Comparison of ENCODE assay signal across 8 cellular contexts in genomic region chr10:988667-989545, GRCh38. TPM values are rescaled to one million over a fixed set of nuclear protein-coding genes. Genes with fewer than 3 reads are reported as not detected.
DNase-seq lines count a peak whose midpoint lies in the region; ATAC-seq and TF ChIP-seq lines count a peak whose summit lies in the region.

No MANE protein-coding gene starts in this region.

- H3K9me3 ChIP-seq in Loucy (ENCODE audit: insufficient read depth, low read depth, low read length) (no peaks in the 10 kb centered on the region), upper lobe of left lung (no peaks in the 10 kb centered on the region)

- peak overlapping the region; percentile 100 for H3K4me3 ChIP-seq in Loucy (ENCODE audit: low read length, poor library complexity, severe bottlenecking)
- peak overlapping the region; percentile 68 to 86 (median 73) for H3K4me3 ChIP-seq in upper lobe of left lung

- peaks cover 27% of the 10 kb centered on the region for H4K20me1 ChIP-seq in Loucy (ENCODE audit: insufficient read depth, low read length, poor library complexity, severe bottlenecking)

- H3K4me2 ChIP-seq in Loucy (ENCODE audit: low read depth, low read length, poor library complexity, severe bottlenecking), result peak overlapping the region; percentile 82

- H3K36me3 Mint-ChIP-seq in chondrocyte (ENCODE audit: low read depth) (peaks cover 4% of the 10 kb centered on the region), mesothelial cell of epicardium (peaks cover 18% of the 10 kb centered on the region)

- H3K4me1 Mint-ChIP-seq in chondrocyte (ENCODE audit: low read depth), result peaks cover 38% of the 10 kb centered on the region
- peaks cover 24% of the 10 kb centered on the region for H3K4me1 Mint-ChIP-seq in mesothelial cell of epicardium

- H3K4me3 Mint-ChIP-seq in chondrocyte (ENCODE audit: unreplicated experiment), result peak overlapping the region; percentile 88
- peak overlapping the region; percentile 92 for H3K4me3 Mint-ChIP-seq in mesothelial cell of epicardium

- no peak for TF ChIP-seq POLR2A in upper lobe of left lung (IDR thresholded peaks at IDR 0.05)

- H3K9me3 Mint-ChIP-seq in chondrocyte (ENCODE audit: low read depth) (no peaks in the 10 kb centered on the region), mesothelial cell of epicardium (no peaks in the 10 kb centered on the region)

- TF ChIP-seq CTCF in Loucy (conservative IDR thresholded peaks at IDR 0.05; ENCODE audit: low read length) (no peak), chondrocyte (IDR thresholded peaks at IDR 0.05) (no peak), mesothelial cell of epicardium (IDR thresholded peaks at IDR 0.05; ENCODE audit: unreplicated experiment) (no peak), upper lobe of left lung (IDR thresholded peaks at IDR 0.05) (no peak)

- H3K27ac Mint-ChIP-seq in chondrocyte (ENCODE audit: unreplicated experiment) (peak overlapping the region; percentile 96), mesothelial cell of epicardium (peak overlapping the region; percentile 97)

- peaks cover 32% of the 10 kb centered on the region for H3K4me1 ChIP-seq in Loucy (ENCODE audit: insufficient read depth, low read length, poor library complexity, severe bottlenecking)
- H3K4me1 ChIP-seq in upper lobe of left lung, result peaks cover 20 to 36% (median 23%) of the 10 kb centered on the region in 4 donors

- 27 to 33% methylated on average over 39 to 42 of the region's 42 CpGs for WGBS in upper lobe of left lung, 2 donors

- H3K36me3 ChIP-seq in Loucy (ENCODE audit: insufficient read depth, low read length) (peaks cover 15% of the 10 kb centered on the region; the same call in 1 of the 2 replicates), upper lobe of left lung (peaks cover 3 to 16% (median 9%) of the 10 kb centered on the region in 4 donors)

- H2AFZ ChIP-seq in Loucy (ENCODE audit: low read length), result peak overlapping the region; percentile 75

- H3K9me2 ChIP-seq in Loucy (replicated peaks; ENCODE audit: low read depth, low read length), result no peaks in the 10 kb centered on the region

- peaks cover 54% of the 10 kb centered on the region for H3K79me2 ChIP-seq in Loucy (ENCODE audit: insufficient read depth, low read length)

- H3K27me3 ChIP-seq in Loucy (ENCODE audit: insufficient read depth, low read length, poor library complexity, severe bottlenecking), result peaks cover 4% of the 10 kb centered on the region
- no peaks in the 10 kb centered on the region for H3K27me3 ChIP-seq in upper lobe of left lung

- no peak for TF ChIP-seq EP300 in upper lobe of left lung (IDR thresholded peaks at IDR 0.05)

- H3K27me3 Mint-ChIP-seq in chondrocyte (ENCODE audit: low read depth) (no peaks in the 10 kb centered on the region), mesothelial cell of epicardium (ENCODE audit: low read depth) (no peaks in the 10 kb centered on the region)

- ATAC-seq in Right ventricle myocardium inferior, result no peak
- no peak for ATAC-seq in Right ventricle myocardium superior (ENCODE audit: poor library complexity)
- no peak for ATAC-seq in upper lobe of left lung (ENCODE audit: low FRiP score in 2 of 2)

- DNase-seq in Right ventricle myocardium inferior (ENCODE audit: missing footprints) (peak; percentile 71), Right ventricle myocardium superior (no peak), chondrocyte (ENCODE audit: low spot score) (no peak), mesothelial cell of epicardium (ENCODE audit: low spot score in 2 of 2, unreplicated experiment in 2 of 2) (no peak), upper lobe of left lung (no peak), GOT3 (lab: John Stamatoyannopoulos, UW) (no peak), AG20443 (ENCODE audit: low spot score) (no peak)

- peak overlapping the region; percentile 94 for H3K9ac ChIP-seq in Loucy (ENCODE audit: low read depth, low read length, poor library complexity, severe bottlenecking)

- intact Hi-C loops in Right ventricle myocardium inferior (cut with DNase I) (loop anchor here (2.0 to 10.0 kb wide), 4 partner anchors 58 to 174 kb away; partner anchors contain the start of genes IDI1 and LARP4B), Right ventricle myocardium superior (cut with DNase I) (no loop called here)

- peak overlapping the region; percentile 89 to 95 (median 92) for H3K27ac ChIP-seq in upper lobe of left lung

- no peaks in the 10 kb centered on the region for H3F3A ChIP-seq in Loucy (ENCODE audit: low read depth)

RNA-seq across cellular contexts. Expression of gene GTPBP4, which starts 0.7 kb away (rescaled TPM):
- total RNA-seq in Right ventricle myocardium inferior (29.3 TPM), Right ventricle myocardium superior (24.7 TPM), chondrocyte (48.5 to 57.8 TPM (median 54.8 TPM) in 3 replicates), mesothelial cell of epicardium (66.3 to 68.5 TPM (median 67.5 TPM) in 3 replicates), upper lobe of left lung (10 to 100 TPM; 22.0 to 41.9 (median 33.3) TPM)

RNA-seq across cellular contexts. Expression of gene IDI2, which starts 36.8 kb away (rescaled TPM):
- total RNA-seq in Right ventricle myocardium inferior, result 0.30 TPM
- total RNA-seq in Right ventricle myocardium superior, result 0.16 TPM
- not detected in 3 replicates for total RNA-seq in chondrocyte
- total RNA-seq in mesothelial cell of epicardium, result not detected in 3 replicates
- not detected for total RNA-seq in upper lobe of left lung

RNA-seq across cellular contexts. Expression of gene LARP4B, which starts 57.4 kb away (rescaled TPM):
- total RNA-seq in Right ventricle myocardium inferior (58.9 TPM), Right ventricle myocardium superior (59.9 TPM), chondrocyte (57.4 to 72.0 TPM (median 67.1 TPM) in 3 replicates), mesothelial cell of epicardium (90.2 to 95.9 TPM (median 94.8 TPM) in 3 replicates), upper lobe of left lung (100 to 1,000 TPM; 106 to 154 (median 139) TPM)
